In genomic region chr6:156065838-156066237, GRCh38 we compare ENCODE assay signal across 23 cellular contexts.
DNase-seq lines count a peak whose midpoint lies in the region; ATAC-seq, FAIRE-seq and TF ChIP-seq lines count a peak whose summit lies in the region.
"Had no signal": no experiment of that assay in that cellular context is flagged by ENCODE, and none has a peak within 500 bp of the region (broad histone marks: within the 10 kb centered on the region; RNA-seq: fewer than 3 reads in every experiment).

No MANE protein-coding gene starts in this region.

- ATAC-seq in HG02885 (IDR thresholded peaks at IDR 0.05; ENCODE audit: poor library complexity, unreplicated experiment), result no peak
- ATAC-seq in HepG2, result no peak
- ATAC-seq: CD8-positive, alpha-beta T cell had no signal

- H3K4me3 ChIP-seq in epithelial cell of esophagus (ENCODE audit: low read length) (no peak overlapping the region), HepG2 (replicated peaks in 1 of 3; ENCODE audit: insufficient read depth in 1 of 3, low read depth in 2 of 3, low read length in 3 of 3) (no peak overlapping the region)
- H3K4me3 ChIP-seq: BLaER1 had no signal

- no peak for TF ChIP-seq EP300 in HepG2 (IDR thresholded peaks at IDR 0.05; ENCODE audit: low read depth in 2 of 2, low read length in 2 of 2)
- TF ChIP-seq EP300 in HepG2 (CRISPR knock-in tag; IDR thresholded peaks at IDR 0.05; ENCODE audit: borderline replicate concordance), result no peak

- WGBS in HepG2 (ENCODE audit: low lambda C conversion rate), result 2% methylated on average over 3 of the region's 3 CpGs

- no peaks in the 10 kb centered on the region for H3K9me3 ChIP-seq in HepG2 (ENCODE audit: low read length)
- H3K9me3 ChIP-seq: BE2C, BLaER1, Caco-2 had no signal

- intact Hi-C loops in HepG2 (cut with micrococcal nuclease; ENCODE audit: unreplicated experiment), result no loop called here

- no peaks in the 10 kb centered on the region for H3K36me3 ChIP-seq in HepG2 (replicated peaks in 1 of 2; ENCODE audit: control insufficient read depth in 1 of 2, insufficient read depth in 2 of 2, low read length in 2 of 2)
- H3K36me3 ChIP-seq: BE2C, BLaER1 had no signal

- H4K20me1 ChIP-seq in HepG2 (ENCODE audit: insufficient read depth, low read length), result no peaks in the 10 kb centered on the region
- H4K20me1 ChIP-seq: BLaER1 had no signal

- CTCF ChIA-PET in HepG2 (lab: Yijun Ruan, JAX; ENCODE audit: low intra/inter-chr PET ratio, low total read pairs), result no interaction called here

- in situ Hi-C loops in HepG2 (cut with HindIII; ENCODE audit: extremely low pct_ligation_motif_present, low pct_unique_long_range_greater_than_20kb), result no loop called here

- H3K27me3 ChIP-seq in HepG2 (ENCODE audit: control insufficient read depth in 1 of 2, insufficient read depth in 2 of 2, low read length in 2 of 2), result peaks cover 0 to 3% of the 10 kb centered on the region in 2 experiments; a peak in 1 of 5 replicates
- H3K27me3 ChIP-seq: BE2C, BLaER1 had no signal

- TF ChIP-seq POLR2A in HepG2 (IDR thresholded peaks at IDR 0.05; ENCODE audit: insufficient read depth in 1 of 2, low read depth in 2 of 2, low read length in 2 of 2), result no peak

- no peak for TF ChIP-seq RAD21 in HepG2 (CRISPR knock-in tag; IDR thresholded peaks at IDR 0.05)

- DNase-seq in M059J (ENCODE audit: low read depth), result peak; percentile 9
- peak; percentile 3 for DNase-seq in RKO (ENCODE audit: low spot score)
- DNase-seq in epithelial cell of esophagus (ENCODE audit: low read depth), result peak; percentile 23
- DNase-seq in renal cortical epithelial cell (ENCODE audit: low read depth), result peak; percentile 30
- no peak for DNase-seq in NCI-H1092 (lab: John Stamatoyannopoulos, UW)
- no peak for DNase-seq in GM19239 (ENCODE audit: insufficient read length, low spot score)
- no peak for DNase-seq in HepG2 (ENCODE audit: low spot score)
- DNase-seq: 8988T; ACHN; BE2C; C1 segment of cervical spinal cord; Caco-2; Calu3; CD4-positive, CD25-positive, alpha-beta regulatory T cell; CD8-positive, alpha-beta T cell; DMS79 treated with DMSO at 0.1 percent for 48 hours; GF-D8 had no signal

- FAIRE-seq in GM19239 (lab: Jason Lieb, UNC) (no peak), HepG2 (lab: Jason Lieb, UNC) (no peak)
- FAIRE-seq: A204.1, D721Med, G401.6, GM12891 had no signal

- POLR2A ChIA-PET in HepG2 (lab: Yijun Ruan, JAX), result no interaction called here

- no peak overlapping the region for H3K9ac ChIP-seq in HepG2 (ENCODE audit: insufficient read depth, low read depth, low read length)
- H3K9ac ChIP-seq: BLaER1 had no signal

- no peak overlapping the region for H3K27ac ChIP-seq in HepG2 (ENCODE audit: extremely low read length, insufficient read depth, low read length)
- H3K27ac ChIP-seq: BLaER1 had no signal

- TF ChIP-seq CTCF in epithelial cell of esophagus (IDR thresholded peaks at IDR 0.05; ENCODE audit: insufficient read depth, low read depth, low read length, missing control alignments), result no peak
- TF ChIP-seq CTCF in HepG2 (CRISPR knock-in tag; IDR thresholded peaks at IDR 0.05), result no peak

- H2AFZ ChIP-seq in HepG2 (ENCODE audit: low read length), result no peak overlapping the region

- no TSS peak for BruUV-seq in HepG2 (replicated peaks; lab: Mats Ljungman, UMichigan)

- H3K4me2 ChIP-seq in HepG2 (ENCODE audit: low read depth, low read length), result no peak overlapping the region
- H3K4me2 ChIP-seq: BLaER1 had no signal

- H3K4me1 ChIP-seq in HepG2 (ENCODE audit: insufficient read depth, low read length), result no peaks in the 10 kb centered on the region
- H3K4me1 ChIP-seq: Caco-2 had no signal

- no peaks in the 10 kb centered on the region for H3K79me2 ChIP-seq in HepG2 (ENCODE audit: insufficient read depth, low read length)

TF ChIP-seq in HepG2, 621 proteins besides CTCF, POLR2A, EP300 and RAD21:
- TF ChIP-seq NRL (CRISPR knock-in tag; IDR thresholded peaks at IDR 0.05; ENCODE audit: borderline replicate concordance) (no peak), PHF8 (CRISPR knock-in tag; IDR thresholded peaks at IDR 0.05) (no peak), MLX (CRISPR knock-in tag; IDR thresholded peaks at IDR 0.05) (no peak), MNT (IDR thresholded peaks at IDR 0.05) (no peak)

Comparison
In these comparisons a context has a peak if more than half of its experiments do, and no peak if none do; other contexts are left out.
1. DNase-seq: peak in M059J (single experiment), RKO (single experiment), epithelial cell of esophagus (single experiment) and renal cortical epithelial cell (single experiment); none in NCI-H1092 (single experiment), GM19239 (single experiment) and HepG2 (single experiment).